8 cellular contexts compared by ENCODE assay signal in genomic region chr4:91113130-91113706, GRCh38.
DNase-seq lines count a peak whose midpoint lies in the region; ATAC-seq and TF ChIP-seq lines count a peak whose summit lies in the region.

No MANE protein-coding gene starts in this region.

- H3K4me1 ChIP-seq in Peyer's patch: no peaks in the 10 kb centered on the region

- H3K27ac ChIP-seq in Peyer's patch: no peak overlapping the region

- peak; percentile 13 for DNase-seq in Caki2 (ENCODE audit: low read depth)
- peak; percentile 44 for DNase-seq in H4 (ENCODE audit: low spot score)
- DNase-seq in Peyer's patch: no peak
- DNase-seq in iPS-NIHi11 (ENCODE audit: low spot score): peak; percentile 49

- H3K36me3 ChIP-seq in Peyer's patch: no peaks in the 10 kb centered on the region

- no peaks in the 10 kb centered on the region for H3K9me3 ChIP-seq in Peyer's patch

- in situ Hi-C loops in Caki2 (cut with HindIII; ENCODE audit: low pct_unique_long_range_greater_than_20kb, low sequenced_read_pairs): no loop called here

- ATAC-seq in GM19328 (IDR thresholded peaks at IDR 0.05; ENCODE audit: unreplicated experiment): no peak
- no peak for ATAC-seq in GM21737 (IDR thresholded peaks at IDR 0.05; ENCODE audit: unreplicated experiment)
- no peak for ATAC-seq in HG03045 (IDR thresholded peaks at IDR 0.05; ENCODE audit: unreplicated experiment)
- ATAC-seq in GM18498 (IDR thresholded peaks at IDR 0.05; ENCODE audit: unreplicated experiment): no peak

- no peak overlapping the region for H3K4me3 ChIP-seq in Peyer's patch

- H3K27me3 ChIP-seq in Peyer's patch: no peaks in the 10 kb centered on the region

- TF ChIP-seq POLR2A in Peyer's patch (IDR thresholded peaks at IDR 0.05): no peak

- TF ChIP-seq CTCF in Peyer's patch (IDR thresholded peaks at IDR 0.05): peak in 4 of 6 experiments; percentile 25 to 59 (median 52)

Comparison
In these comparisons a context has a peak if more than half of its experiments do, and no peak if none do; other contexts are left out.
1. DNase-seq: peak in Caki2 (single experiment), H4 (single experiment) and iPS-NIHi11 (single experiment); none in Peyer's patch (0 of 3).